In genomic region chr6:116101298-116101718, GRCh38 we compare ENCODE assay signal across 8 cellular contexts. TPM values are rescaled to one million over a fixed set of nuclear protein-coding genes. Genes with fewer than 3 reads are reported as not detected.
A peak's percentile ranks its signal among the peaks of the same experiment; 100 is the strongest.
DNase-seq lines count a peak whose midpoint lies in the region; ATAC-seq and TF ChIP-seq lines count a peak whose summit lies in the region.

No MANE protein-coding gene starts in this region.

- H3K36me3 ChIP-seq in HUES48 (ENCODE audit: control insufficient read depth, insufficient read depth, low read length) (0 out of 2 replicates have a peak, but pooled peaks cover 9% of the 10 kb centered on the region), liver (ENCODE audit: control insufficient read depth in 4 of 4, insufficient read depth in 3 of 4, low read depth in 1 of 4, low read length in 3 of 4) (no peaks in the 10 kb centered on the region), subcutaneous abdominal adipose tissue (ENCODE audit: control insufficient read depth in 5 of 5, insufficient read depth in 5 of 5, low read length in 5 of 5) (no peaks in the 10 kb centered on the region)

- H3K9me3 ChIP-seq in HUES48 (ENCODE audit: control insufficient read depth, insufficient read depth, low read length) (peaks cover 5% of the 10 kb centered on the region; the same call in 1 of the 2 replicates), liver (ENCODE audit: control insufficient read depth in 4 of 4, low read length in 3 of 4) (no peaks in the 10 kb centered on the region), subcutaneous abdominal adipose tissue (ENCODE audit: control insufficient read depth in 5 of 5, low read length in 5 of 5) (peaks cover 0 to 4% (median 0%) of the 10 kb centered on the region in 5 donors)

- H3K27me3 ChIP-seq in HUES48 (ENCODE audit: control insufficient read depth, insufficient read depth, low read length) (0 out of 2 replicates have a peak, but pooled peaks cover 3% of the 10 kb centered on the region), liver (ENCODE audit: control insufficient read depth in 4 of 4, insufficient read depth in 4 of 4, low read length in 3 of 4) (no peaks in the 10 kb centered on the region), subcutaneous abdominal adipose tissue (ENCODE audit: control insufficient read depth in 5 of 5, insufficient read depth in 4 of 5, low read length in 5 of 5) (no peaks in the 10 kb centered on the region)

- peak overlapping the region; percentile 79 for H3K4me3 ChIP-seq in HUES48 (ENCODE audit: low read depth, low read length)
- H3K4me3 ChIP-seq in liver (ENCODE audit: low read depth in 1 of 3, low read length in 3 of 3), result peak overlapping the region; percentile 80 to 84 (median 82)
- peak overlapping the region; percentile 82 to 90 (median 87) for H3K4me3 ChIP-seq in subcutaneous abdominal adipose tissue (ENCODE audit: low read depth in 1 of 5, low read length in 5 of 5)

- no peak for TF ChIP-seq CTCF in liver (IDR thresholded peaks at IDR 0.05; ENCODE audit: low read depth, low read length, missing input control)

- H3K9ac ChIP-seq in HUES48 (ENCODE audit: low read depth, low read length), result peak overlapping the region; percentile 94
- H3K9ac ChIP-seq in liver (ENCODE audit: low read depth in 1 of 2, low read length in 2 of 2), result peak overlapping the region in 1 of 2 donors; percentile 59
- peak overlapping the region; percentile 69 to 90 (median 74) for H3K9ac ChIP-seq in subcutaneous abdominal adipose tissue (ENCODE audit: low read length in 5 of 5)

- TF ChIP-seq RAD21 in liver (IDR thresholded peaks at IDR 0.05), result no peak

- no peak for ATAC-seq in activated CD4-positive, CD25-positive, alpha-beta regulatory T cell treated with anti-CD3 and anti-CD28 coated beads, Interleukin-2, amount 50 U/mL, for 24 hours

- H3K4me1 ChIP-seq in HUES48 (ENCODE audit: control insufficient read depth, insufficient read depth, low read length) (peaks cover 41% of the 10 kb centered on the region), liver (ENCODE audit: control insufficient read depth in 4 of 4, insufficient read depth in 4 of 4, low read length in 3 of 4) (peaks cover 1 to 68% (median 59%) of the 10 kb centered on the region in 4 donors), subcutaneous abdominal adipose tissue (ENCODE audit: control insufficient read depth in 5 of 5, insufficient read depth in 5 of 5, low read length in 5 of 5) (peaks cover 0 to 32% (median 27%) of the 10 kb centered on the region in 5 donors)

- H3K27ac ChIP-seq in HUES48 (ENCODE audit: low read depth, low read length), result peak overlapping the region; percentile 97
- H3K27ac ChIP-seq in angular gyrus (ENCODE audit: low read depth, low read length), result peak overlapping the region; percentile 96
- peak overlapping the region; percentile 83 to 97 for H3K27ac ChIP-seq in liver (ENCODE audit: low read depth in 1 of 2, low read length in 2 of 2)
- peak overlapping the region; percentile 81 for H3K27ac ChIP-seq in subcutaneous abdominal adipose tissue (ENCODE audit: low read depth, low read length)

- 2% methylated on average over 12 of the region's 12 CpGs for WGBS in liver

- DNase-seq in A172 (ENCODE audit: low spot score) (peak; percentile 65), NOMO-1 (lab: John Stamatoyannopoulos, UW; ENCODE audit: unreplicated experiment in 2 of 2) (no peak), cortex of kidney (lab: John Stamatoyannopoulos, UW) (no peak)

TF ChIP-seq in liver, 16 proteins besides CTCF, POLR2A, EP300 and RAD21:
- TF ChIP-seq YY1 (IDR thresholded peaks at IDR 0.05), result peak; percentile 56
- TF ChIP-seq ATF3 (IDR thresholded peaks at IDR 0.05), result no peak

RNA-seq across cellular contexts. Expression of gene NT5DC1, which starts 0.7 kb away (rescaled TPM):
- 5.2 and 10.3 TPM in 2 replicates for total RNA-seq in A172 (2014; rRNA removed; shearing (Covaris generic))
- total RNA-seq in liver, result 10 to 100 TPM; 10.4 to 24.2 TPM
- 10 to 100 TPM; 22.3 to 31.4 TPM for polyA plus RNA-seq in liver

RNA-seq across cellular contexts. Expression of gene COL10A1, which starts 24.6 kb away (rescaled TPM):
- not detected in 2 replicates for total RNA-seq in A172 (2014; rRNA removed; shearing (Covaris generic))
- total RNA-seq in liver, result not detected
- under 1 TPM; 0.01 to 0.15 TPM for polyA plus RNA-seq in liver

RNA-seq across cellular contexts. Expression of gene FRK, which starts 40.6 kb away (rescaled TPM):
- total RNA-seq in A172 (2014; rRNA removed; shearing (Covaris generic)), result 0.02 and 0.05 TPM in 2 replicates
- 10 to 100 TPM in 1 of 2 donors, 1 to 10 TPM in 1; 5.7 to 26.8 TPM for total RNA-seq in liver
- 1 to 10 TPM; 3.6 to 4.9 TPM for polyA plus RNA-seq in liver
